ENCODE assay signal across 19 cellular contexts in the genomic region with DNA sequence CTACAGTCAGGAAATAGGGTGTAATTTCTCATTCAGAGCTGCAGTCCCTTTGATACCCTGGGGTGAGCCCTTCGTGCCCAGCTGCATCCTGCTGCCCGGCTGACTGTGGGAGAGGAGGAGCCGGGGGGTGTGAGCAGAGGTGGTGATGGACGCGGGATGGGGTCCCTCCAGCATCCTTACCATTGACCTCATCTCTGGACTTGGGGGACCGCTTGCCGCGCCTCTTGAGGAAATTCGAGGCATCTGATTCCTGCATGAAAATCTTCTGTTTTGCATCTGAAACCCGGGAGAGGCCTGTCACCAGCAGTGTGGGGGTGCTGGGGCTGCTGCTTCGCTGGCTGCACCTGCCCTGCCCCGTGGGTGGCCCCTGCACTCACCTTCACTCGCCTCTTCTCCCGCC. TPM values are rescaled to one million over a fixed set of nuclear protein-coding genes. Genes with fewer than 3 reads are reported as not detected.
DNase-seq lines count a peak whose midpoint lies in the region; ATAC-seq and TF ChIP-seq lines count a peak whose summit lies in the region.
"Had no signal": no experiment of that assay in that cellular context is flagged by ENCODE, and none has a peak within 500 bp of the region (broad histone marks: within the 10 kb centered on the region; RNA-seq: fewer than 3 reads in every experiment).

No MANE protein-coding gene starts in this region.

- H3K4me2 ChIP-seq in SK-N-SH (no peak overlapping the region), Karpas-422 (ENCODE audit: low read depth, low read length, poor library complexity, severe bottlenecking) (peak overlapping the region; percentile 60)

- H3F3A ChIP-seq in SK-N-SH (replicated peaks; ENCODE audit: insufficient read depth) = no peaks in the 10 kb centered on the region

- DNase-seq in SK-N-SH = peak; percentile 27
- peak; percentile 45 for DNase-seq in Karpas-422
- DNase-seq in mesenteric fat pad (ENCODE audit: low spot score) = peak; percentile 74
- no peak for DNase-seq in NCI-H187 treated with DMSO at 0.1 percent for 48 hours (lab: John Stamatoyannopoulos, UW)
- no peak for DNase-seq in NCI-H2107 (lab: John Stamatoyannopoulos, UW)
- DNase-seq: 8988T; AML-193; C1 segment of cervical spinal cord; Calu3; CD4-positive, alpha-beta T cell; DMS 273 treated with DMSO at 0.1 percent for 48 hours; GOT3; HCEC 1CT; HFFc6; IMR-90 had no signal

- no peak for ATAC-seq in SK-N-SH treated with all-trans-retinoic acid at 6 μM for 48 hours
- ATAC-seq in HG03432 (IDR thresholded peaks at IDR 0.05; ENCODE audit: unreplicated experiment) = no peak

- no peaks in the 10 kb centered on the region for H3K36me3 ChIP-seq in SK-N-SH (replicated peaks in 1 of 2; ENCODE audit: control insufficient read depth in 1 of 2, insufficient read depth in 2 of 2, low read length in 1 of 2)
- H3K36me3 ChIP-seq in Karpas-422 (ENCODE audit: insufficient read depth, low read length) = no peaks in the 10 kb centered on the region

- no peak for TF ChIP-seq RAD21 in SK-N-SH (IDR thresholded peaks at IDR 0.05; ENCODE audit: low read length)

- no peaks in the 10 kb centered on the region for H3K79me2 ChIP-seq in SK-N-SH (ENCODE audit: insufficient read depth)
- H3K79me2 ChIP-seq in Karpas-422 (ENCODE audit: low read length) = no peaks in the 10 kb centered on the region

- H3K4me1 ChIP-seq in SK-N-SH (ENCODE audit: control insufficient read depth in 1 of 2, insufficient read depth in 2 of 2, low read depth in 1 of 2, low read length in 1 of 2) (peaks cover 0 to 19% of the 10 kb centered on the region in 2 experiments; a peak in 1 of 4 replicates), Karpas-422 (ENCODE audit: low read length) (peaks cover 28% of the 10 kb centered on the region)

- POLR2A ChIA-PET in SK-N-SH (lab: Yijun Ruan, JAX) = no interaction called here

- H3K27ac ChIP-seq in SK-N-SH (ENCODE audit: low read depth in 2 of 2, low read length in 1 of 2) (no peak overlapping the region), Karpas-422 (ENCODE audit: low read length) (peak overlapping the region; percentile 16; the same call in 1 of the 2 replicates)

- TF ChIP-seq CTCF in SK-N-SH (IDR thresholded peaks at IDR 0.05) = no peak

- H3K9me2 ChIP-seq in SK-N-SH (no peaks in the 10 kb centered on the region), Karpas-422 (replicated peaks; ENCODE audit: insufficient read depth, low read length) (no peaks in the 10 kb centered on the region)

- H2AFZ ChIP-seq in SK-N-SH (ENCODE audit: low read depth) (no peak overlapping the region), Karpas-422 (ENCODE audit: low read length) (no peak overlapping the region)

- H3K4me3 ChIP-seq in SK-N-SH (ENCODE audit: low read depth in 2 of 2, low read length in 1 of 2) = no peak overlapping the region
- peak overlapping the region; percentile 11; the same call in 1 of the 2 replicates for H3K4me3 ChIP-seq in Karpas-422 (ENCODE audit: low read length)

- H3K27me3 ChIP-seq in SK-N-SH (ENCODE audit: insufficient read depth) (no peaks in the 10 kb centered on the region), Karpas-422 (ENCODE audit: low read length) (no peaks in the 10 kb centered on the region)

- CTCF ChIA-PET in SK-N-SH (lab: Yijun Ruan, JAX) = interaction anchor here (1.2 kb wide), 2 partner anchors 8 to 69 kb away, joined by 3 to 5 read pairs; no protein-coding TSS in a partner anchor

- no peak overlapping the region for H3K9ac ChIP-seq in SK-N-SH
- H3K9ac ChIP-seq in Karpas-422 (ENCODE audit: low read length) = peak overlapping the region; percentile 16

- WGBS in SK-N-SH (ENCODE audit: low lambda C conversion rate) = 69% methylated on average over 10 of the region's 14 CpGs

- H4K20me1 ChIP-seq in SK-N-SH (ENCODE audit: insufficient read depth) (no peaks in the 10 kb centered on the region), Karpas-422 (ENCODE audit: insufficient read depth, low read depth, low read length) (no peaks in the 10 kb centered on the region)

- TF ChIP-seq EP300 in SK-N-SH (IDR thresholded peaks at IDR 0.05; ENCODE audit: borderline replicate concordance in 1 of 2, low read depth in 1 of 2, low read length in 1 of 2) = no peak

- H3K9me3 ChIP-seq in SK-N-SH (no peaks in the 10 kb centered on the region), Karpas-422 (ENCODE audit: low read length) (no peaks in the 10 kb centered on the region)

TF ChIP-seq in SK-N-SH, 30 proteins besides CTCF, POLR2A, EP300 and RAD21:
- TF ChIP-seq MEF2A (IDR thresholded peaks at IDR 0.05; ENCODE audit: borderline replicate concordance, low read depth) (no peak), GATA2 (CRISPR knock-in tag; IDR thresholded peaks at IDR 0.05) (no peak), FOXM1 (IDR thresholded peaks at IDR 0.05; ENCODE audit: low read depth) (no peak), FOXJ3 (CRISPR knock-in tag; IDR thresholded peaks at IDR 0.05) (no peak)
- TF ChIP-seq, protein P1, sequence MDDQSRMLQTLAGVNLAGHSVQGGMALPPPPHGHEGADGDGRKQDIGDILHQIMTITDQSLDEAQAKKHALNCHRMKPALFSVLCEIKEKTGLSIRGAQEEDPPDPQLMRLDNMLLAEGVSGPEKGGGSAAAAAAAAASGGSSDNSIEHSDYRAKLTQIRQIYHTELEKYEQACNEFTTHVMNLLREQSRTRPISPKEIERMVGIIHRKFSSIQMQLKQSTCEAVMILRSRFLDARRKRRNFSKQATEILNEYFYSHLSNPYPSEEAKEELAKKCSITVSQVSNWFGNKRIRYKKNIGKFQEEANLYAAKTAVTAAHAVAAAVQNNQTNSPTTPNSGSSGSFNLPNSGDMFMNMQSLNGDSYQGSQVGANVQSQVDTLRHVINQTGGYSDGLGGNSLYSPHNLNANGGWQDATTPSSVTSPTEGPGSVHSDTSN (IDR thresholded peaks at IDR 0.05) = no peak
- TF ChIP-seq, protein P2, sequence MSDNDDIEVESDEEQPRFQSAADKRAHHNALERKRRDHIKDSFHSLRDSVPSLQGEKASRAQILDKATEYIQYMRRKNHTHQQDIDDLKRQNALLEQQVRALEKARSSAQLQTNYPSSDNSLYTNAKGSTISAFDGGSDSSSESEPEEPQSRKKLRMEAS (IDR thresholded peaks at IDR 0.05; ENCODE audit: low read depth) = no peak

TF ChIP-seq in SK-N-SH treated with all-trans-retinoic acid at 6 μM for 48 hours, 23 proteins besides CTCF, POLR2A, EP300 and RAD21 (continues in another document):
- no peak for TF ChIP-seq RARB (CRISPR knock-in tag; IDR thresholded peaks at IDR 0.05)
- TF ChIP-seq TOX (CRISPR knock-in tag; IDR thresholded peaks at IDR 0.05; ENCODE audit: borderline replicate concordance) = no peak
- no peak for TF ChIP-seq ZFP3 (CRISPR knock-in tag; IDR thresholded peaks at IDR 0.05)
- TF ChIP-seq CSDC2 (CRISPR knock-in tag; IDR thresholded peaks at IDR 0.05) = no peak
- TF ChIP-seq, protein P3, sequence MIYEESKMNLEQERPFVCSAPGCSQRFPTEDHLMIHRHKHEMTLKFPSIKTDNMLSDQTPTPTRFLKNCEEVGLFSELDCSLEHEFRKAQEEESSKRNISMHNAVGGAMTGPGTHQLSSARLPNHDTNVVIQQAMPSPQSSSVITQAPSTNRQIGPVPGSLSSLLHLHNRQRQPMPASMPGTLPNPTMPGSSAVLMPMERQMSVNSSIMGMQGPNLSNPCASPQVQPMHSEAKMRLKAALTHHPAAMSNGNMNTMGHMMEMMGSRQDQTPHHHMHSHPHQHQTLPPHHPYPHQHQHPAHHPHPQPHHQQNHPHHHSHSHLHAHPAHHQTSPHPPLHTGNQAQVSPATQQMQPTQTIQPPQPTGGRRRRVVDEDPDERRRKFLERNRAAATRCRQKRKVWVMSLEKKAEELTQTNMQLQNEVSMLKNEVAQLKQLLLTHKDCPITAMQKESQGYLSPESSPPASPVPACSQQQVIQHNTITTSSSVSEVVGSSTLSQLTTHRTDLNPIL (CRISPR knock-in tag; IDR thresholded peaks at IDR 0.05; ENCODE audit: low read depth) = no peak
- TF ChIP-seq ZNF565 (CRISPR knock-in tag; conservative IDR thresholded peaks at IDR 0.05; ENCODE audit: low read depth) = no peak
- TF ChIP-seq, protein P4, sequence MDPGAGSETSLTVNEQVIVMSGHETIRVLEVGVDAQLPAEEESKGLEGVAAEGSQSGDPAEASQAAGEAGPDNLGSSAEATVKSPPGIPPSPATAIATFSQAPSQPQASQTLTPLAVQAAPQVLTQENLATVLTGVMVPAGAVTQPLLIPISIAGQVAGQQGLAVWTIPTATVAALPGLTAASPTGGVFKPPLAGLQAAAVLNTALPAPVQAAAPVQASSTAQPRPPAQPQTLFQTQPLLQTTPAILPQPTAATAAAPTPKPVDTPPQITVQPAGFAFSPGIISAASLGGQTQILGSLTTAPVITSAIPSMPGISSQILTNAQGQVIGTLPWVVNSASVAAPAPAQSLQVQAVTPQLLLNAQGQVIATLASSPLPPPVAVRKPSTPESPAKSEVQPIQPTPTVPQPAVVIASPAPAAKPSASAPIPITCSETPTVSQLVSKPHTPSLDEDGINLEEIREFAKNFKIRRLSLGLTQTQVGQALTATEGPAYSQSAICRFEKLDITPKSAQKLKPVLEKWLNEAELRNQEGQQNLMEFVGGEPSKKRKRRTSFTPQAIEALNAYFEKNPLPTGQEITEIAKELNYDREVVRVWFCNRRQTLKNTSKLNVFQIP (CRISPR knock-in tag; IDR thresholded peaks at IDR 0.05; ENCODE audit: borderline replicate concordance, low read depth) = no peak
- TF ChIP-seq ZNF8 (CRISPR knock-in tag; IDR thresholded peaks at IDR 0.05) = no peak
- TF ChIP-seq, protein P5, sequence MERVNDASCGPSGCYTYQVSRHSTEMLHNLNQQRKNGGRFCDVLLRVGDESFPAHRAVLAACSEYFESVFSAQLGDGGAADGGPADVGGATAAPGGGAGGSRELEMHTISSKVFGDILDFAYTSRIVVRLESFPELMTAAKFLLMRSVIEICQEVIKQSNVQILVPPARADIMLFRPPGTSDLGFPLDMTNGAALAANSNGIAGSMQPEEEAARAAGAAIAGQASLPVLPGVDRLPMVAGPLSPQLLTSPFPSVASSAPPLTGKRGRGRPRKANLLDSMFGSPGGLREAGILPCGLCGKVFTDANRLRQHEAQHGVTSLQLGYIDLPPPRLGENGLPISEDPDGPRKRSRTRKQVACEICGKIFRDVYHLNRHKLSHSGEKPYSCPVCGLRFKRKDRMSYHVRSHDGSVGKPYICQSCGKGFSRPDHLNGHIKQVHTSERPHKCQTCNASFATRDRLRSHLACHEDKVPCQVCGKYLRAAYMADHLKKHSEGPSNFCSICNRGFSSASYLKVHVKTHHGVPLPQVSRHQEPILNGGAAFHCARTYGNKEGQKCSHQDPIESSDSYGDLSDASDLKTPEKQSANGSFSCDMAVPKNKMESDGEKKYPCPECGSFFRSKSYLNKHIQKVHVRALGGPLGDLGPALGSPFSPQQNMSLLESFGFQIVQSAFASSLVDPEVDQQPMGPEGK (CRISPR knock-in tag; IDR thresholded peaks at IDR 0.05; ENCODE audit: borderline replicate concordance) = no peak
- no peak for TF ChIP-seq ZFP30 (CRISPR knock-in tag; IDR thresholded peaks at IDR 0.05)
- no peak for TF ChIP-seq PPARA (CRISPR knock-in tag; IDR thresholded peaks at IDR 0.05; ENCODE audit: borderline replicate concordance)
- TF ChIP-seq ESRRG (CRISPR knock-in tag; IDR thresholded peaks at IDR 0.05) = no peak

RNA-seq across cellular contexts. Expression of a gene that starts 0.8 kb away (rescaled TPM):
- not detected in 2 replicates for polyA plus RNA-seq in SK-N-SH (2012; rRNA removed)
- not detected in 2 replicates for polyA plus RNA-seq in SK-N-SH (2012; cell fraction: cytosol; rRNA removed)
- polyA plus RNA-seq in SK-N-SH (2012; cell fraction: nucleus; rRNA removed) = not detected in 2 replicates
- total RNA-seq in Karpas-422 (2014; rRNA removed; shearing (Covaris generic); ENCODE audit: low replicate concordance) = 0.63 TPM in 1 of 2 replicates, not detected in the other
- not detected for total RNA-seq in mesenteric fat pad
- total RNA-seq: Calu3; CD4-positive, alpha-beta T cell; G401; HFFc6; HT-29; IMR-90 had no signal
- polyA plus RNA-seq: IMR-90 had no signal

Comparison
In these comparisons a context has a peak if more than half of its experiments do, and no peak if none do; other contexts are left out.
1. DNase-seq: peak in SK-N-SH (single experiment), Karpas-422 (single experiment) and mesenteric fat pad (single experiment); none in NCI-H187 treated with DMSO at 0.1 percent for 48 hours (single experiment) and NCI-H2107 (single experiment).